Comparison of ENCODE assay signal across 6 cellular contexts in the genomic region with DNA sequence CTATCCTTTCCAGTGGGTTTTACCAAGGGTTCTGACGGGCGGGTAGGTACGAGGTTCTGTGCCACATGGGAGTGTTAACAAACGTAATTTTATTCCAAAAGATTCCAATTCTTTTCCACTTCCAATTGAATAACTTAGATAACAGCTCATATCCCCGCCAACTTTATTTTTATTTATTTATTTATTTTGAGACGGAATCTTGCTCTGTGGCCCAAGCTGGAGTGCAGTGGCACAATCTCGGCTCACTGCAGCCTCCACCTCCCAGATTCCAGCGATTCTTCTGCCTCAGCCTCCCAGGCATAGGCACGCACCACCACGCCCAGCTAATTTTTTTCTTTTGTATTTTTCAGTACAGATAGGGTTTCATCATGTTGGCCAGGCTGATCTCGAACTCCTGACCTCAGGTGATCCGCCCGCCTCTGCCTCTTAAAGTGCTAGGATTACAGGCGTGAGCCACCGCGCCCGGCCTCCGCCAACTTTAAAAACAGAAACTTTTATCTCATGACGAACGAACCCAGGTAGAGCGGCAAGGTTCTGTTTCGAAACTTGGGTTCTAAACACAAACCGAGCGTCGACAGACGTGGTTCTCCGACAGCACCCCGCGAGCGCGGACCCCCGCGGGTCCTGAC. TPM values are rescaled to one million over a fixed set of nuclear protein-coding genes. Genes with fewer than 3 reads are reported as not detected.
DNase-seq lines count a peak whose midpoint lies in the region; TF ChIP-seq lines count a peak whose summit lies in the region.

No MANE protein-coding gene starts in this region.

- peaks cover 4% of the 10 kb centered on the region for H3K27me3 Mint-ChIP-seq in endothelial cell (ENCODE audit: unreplicated experiment)

- peak overlapping the region; percentile 89 for H3K4me3 Mint-ChIP-seq in endothelial cell (ENCODE audit: unreplicated experiment)

- H3K4me1 ChIP-seq in SJSA1 (replicated peaks): peaks cover 13% of the 10 kb centered on the region
- H3K4me1 ChIP-seq in skeletal muscle tissue (ENCODE audit: control insufficient read depth in 3 of 3, insufficient read depth in 3 of 3, low read length in 3 of 3): peaks cover 12 to 16% (median 14%) of the 10 kb centered on the region in 3 donors

- no peaks in the 10 kb centered on the region for H3K9me3 Mint-ChIP-seq in endothelial cell (ENCODE audit: unreplicated experiment)

- H3K9ac ChIP-seq in skeletal muscle tissue (ENCODE audit: low read depth in 1 of 3, low read length in 3 of 3): peak overlapping the region; percentile 80 to 92 (median 84)

- DNase-seq in SJSA1 (ENCODE audit: low read depth in 1 of 2, low spot score in 2 of 2) (peak; percentile 38 to 47), endothelial cell (ENCODE audit: low spot score) (no peak), HK-2 (ENCODE audit: unreplicated experiment) (no peak), RPMI8226 (no peak)

- H3K27ac Mint-ChIP-seq in endothelial cell (ENCODE audit: unreplicated experiment): no peak overlapping the region

- H3K36me3 Mint-ChIP-seq in endothelial cell (ENCODE audit: low read depth, unreplicated experiment): peaks cover 26% of the 10 kb centered on the region

- H3K4me3 ChIP-seq in GM08714 (ENCODE audit: low read length) (peak overlapping the region; percentile 85), SJSA1 (peak overlapping the region; percentile 76), skeletal muscle tissue (ENCODE audit: low read length in 3 of 3) (peak overlapping the region; percentile 77 to 80 (median 79))

- H3K4me1 Mint-ChIP-seq in endothelial cell (ENCODE audit: unreplicated experiment): peaks cover 5% of the 10 kb centered on the region

- H3K27me3 ChIP-seq in SJSA1 (replicated peaks) (no peaks in the 10 kb centered on the region), skeletal muscle tissue (ENCODE audit: control insufficient read depth in 3 of 3, insufficient read depth in 3 of 3, low read length in 3 of 3) (no peaks in the 10 kb centered on the region)

- H3K27ac ChIP-seq in SJSA1 (peak overlapping the region; percentile 31), skeletal muscle tissue (ENCODE audit: low read depth, low read length) (peak overlapping the region; percentile 78)

- peaks cover 73% of the 10 kb centered on the region for H3K36me3 ChIP-seq in SJSA1
- peaks cover 28 to 41% (median 34%) of the 10 kb centered on the region in 3 donors for H3K36me3 ChIP-seq in skeletal muscle tissue (ENCODE audit: control insufficient read depth in 3 of 3, insufficient read depth in 3 of 3, low read length in 3 of 3)

- H3K9me3 ChIP-seq in SJSA1 (replicated peaks) (no peaks in the 10 kb centered on the region), skeletal muscle tissue (ENCODE audit: control insufficient read depth in 3 of 3, low read length in 3 of 3) (no peaks in the 10 kb centered on the region)

- TF ChIP-seq CTCF in endothelial cell (IDR thresholded peaks at IDR 0.05; ENCODE audit: unreplicated experiment): no peak

RNA-seq across cellular contexts. Expression of gene ECI1, which starts 0.6 kb away (rescaled TPM):
- total RNA-seq in SJSA1 (2014; rRNA removed; shearing (Covaris generic)): 80.2 and 93.3 TPM in 2 replicates
- total RNA-seq in endothelial cell (ENCODE audit: unreplicated experiment) (27.1 TPM), skeletal muscle tissue (42.3 TPM)

RNA-seq across cellular contexts. Expression of gene DNASE1L2, which starts 14.5 kb away (rescaled TPM):
- total RNA-seq in SJSA1 (2014; rRNA removed; shearing (Covaris generic)): 1.4 TPM in 2 replicates
- total RNA-seq in endothelial cell (ENCODE audit: unreplicated experiment) (1.0 TPM), skeletal muscle tissue (0.52 TPM)

RNA-seq across cellular contexts. Expression of gene RNPS1, which starts 17.2 kb away (rescaled TPM):
- total RNA-seq in SJSA1 (2014; rRNA removed; shearing (Covaris generic)): 122 and 164 TPM in 2 replicates
- total RNA-seq in endothelial cell (ENCODE audit: unreplicated experiment) (203 TPM), skeletal muscle tissue (42.3 TPM)

RNA-seq across cellular contexts. Expression of gene E4F1, which starts 27.4 kb away (rescaled TPM):
- total RNA-seq in SJSA1 (2014; rRNA removed; shearing (Covaris generic)): 44.7 and 47.6 TPM in 2 replicates
- total RNA-seq in endothelial cell (ENCODE audit: unreplicated experiment) (35.9 TPM), skeletal muscle tissue (12.5 TPM)

RNA-seq across cellular contexts. Expression of gene PGP, which starts 36.1 kb away (rescaled TPM):
- total RNA-seq in SJSA1 (2014; rRNA removed; shearing (Covaris generic)): 37.8 and 47.1 TPM in 2 replicates
- total RNA-seq in endothelial cell (ENCODE audit: unreplicated experiment) (31.5 TPM), skeletal muscle tissue (9.9 TPM)

Comparison
In these comparisons a context has a peak if more than half of its experiments do, and no peak if none do; other contexts are left out.
1. DNase-seq: peak in SJSA1 (2 of 2); none in endothelial cell (single experiment), HK-2 (single experiment) and RPMI8226 (single experiment).
2. Peak in every context shown above with its lines, with median percentiles within 50 percentile points of each other: H3K4me3 ChIP-seq.